27 cellular contexts compared by ENCODE assay signal in the genomic region with DNA sequence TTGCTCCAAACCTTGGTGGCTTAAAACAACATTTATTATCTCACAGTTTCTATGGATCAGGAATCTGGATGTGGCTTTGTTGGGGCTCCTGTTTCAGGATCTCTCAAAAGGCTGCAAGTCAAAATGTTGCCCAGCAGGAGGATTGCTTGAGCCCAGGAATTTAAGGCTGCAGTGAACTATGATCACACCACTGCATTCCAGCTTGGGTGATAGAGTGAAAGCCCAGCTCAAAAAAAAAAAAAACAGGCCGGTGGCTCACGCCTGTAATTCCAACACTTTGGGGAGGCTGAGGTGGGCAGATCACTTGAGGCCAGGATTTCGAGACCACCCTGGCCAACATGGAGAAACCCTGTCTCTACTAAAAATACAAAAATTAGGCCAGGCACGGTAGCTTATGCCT. TPM values are rescaled to one million over a fixed set of nuclear protein-coding genes. Genes with fewer than 3 reads are reported as not detected.
DNase-seq lines count a peak whose midpoint lies in the region; ATAC-seq, FAIRE-seq and TF ChIP-seq lines count a peak whose summit lies in the region.
"Had no signal": no experiment of that assay in that cellular context is flagged by ENCODE, and none has a peak within 500 bp of the region (broad histone marks: within the 10 kb centered on the region; RNA-seq: fewer than 3 reads in every experiment).

No MANE protein-coding gene starts in this region.

- no peak overlapping the region for H4K5ac ChIP-seq in H1 (ENCODE audit: insufficient read length, low read depth, low read length)
- no peak overlapping the region for H4K5ac ChIP-seq in mesendoderm (ENCODE audit: low read length)

- H3K4me2 ChIP-seq in HepG2 (ENCODE audit: low read depth, low read length) (peak overlapping the region; percentile 36), H1 (ENCODE audit: insufficient read depth in 1 of 2, low read depth in 2 of 2, low read length in 2 of 2) (no peak overlapping the region), mesendoderm (ENCODE audit: low read length) (no peak overlapping the region), osteoblast (ENCODE audit: insufficient read depth, low read length) (no peak overlapping the region)
- H3K4me2 ChIP-seq: BLaER1, PC-9 had no signal

- 6% methylated on average over 4 of the region's 4 CpGs for WGBS in HepG2 (ENCODE audit: low lambda C conversion rate)
- 81% methylated on average over 4 of the region's 4 CpGs for WGBS in right lobe of liver (ENCODE audit: insufficient coverage, low coverage, low lambda C conversion rate, missing lambda C conversion rate)
- WGBS in H1 (ENCODE audit: extremely low coverage in 1 of 2, insufficient coverage in 1 of 2, insufficient read length in 1 of 2, insufficient replicate concordance in 2 of 2, low coverage in 1 of 2, low lambda C conversion rate in 2 of 2, missing lambda C conversion rate in 1 of 2), 2 experiments, result 76% methylated on average over 4 of the region's 4 CpGs; no CpG with 5 or more reads in 1 of the 2 experiments
- no CpG with 5 or more reads among the region's 4 CpGs for WGBS in mesendoderm (ENCODE audit: extremely low coverage, insufficient coverage, low lambda C conversion rate)

- no peak overlapping the region for H2AK5ac ChIP-seq in H1 (ENCODE audit: low read depth, low read length)
- no peak overlapping the region for H2AK5ac ChIP-seq in mesendoderm (ENCODE audit: low read length)

- H3K4me3 ChIP-seq in HepG2 (replicated peaks in 1 of 3; ENCODE audit: insufficient read depth in 1 of 3, low read depth in 2 of 3, low read length in 3 of 3) (no peak overlapping the region), right lobe of liver (no peak overlapping the region), H1 (ENCODE audit: extremely low read depth in 1 of 4, insufficient read depth in 2 of 4, low read depth in 3 of 4, low read length in 4 of 4) (no peak overlapping the region), mesendoderm (ENCODE audit: low read length) (no peak overlapping the region), osteoblast (ENCODE audit: insufficient read depth, low read length) (no peak overlapping the region)
- H3K4me3 ChIP-seq: BLaER1, GM12878, PC-9, SJCRH30 had no signal

- H4K91ac ChIP-seq in H1 (replicated peaks; ENCODE audit: insufficient read length, low read length), result no peak overlapping the region

- no peak overlapping the region for H2BK12ac ChIP-seq in H1 (ENCODE audit: low read depth, low read length)

- H3K23ac ChIP-seq in H1 (ENCODE audit: insufficient read length) (no peak overlapping the region), mesendoderm (ENCODE audit: low read length) (no peak overlapping the region)

- H2BK120ac ChIP-seq in H1 (replicated peaks; ENCODE audit: low read depth, low read length) (no peak overlapping the region), mesendoderm (ENCODE audit: low read depth, low read length) (no peak overlapping the region)

- H3K4ac ChIP-seq in H1 (replicated peaks; ENCODE audit: insufficient read length, low read depth, low read length) (no peak overlapping the region), mesendoderm (ENCODE audit: low read depth, low read length) (no peak overlapping the region)

- intact Hi-C loops in HepG2 (cut with micrococcal nuclease; ENCODE audit: unreplicated experiment), result no loop called here
- intact Hi-C loops in right lobe of liver (cut with DNase I), result no loop called here

- POLR2A ChIA-PET in HepG2 (lab: Yijun Ruan, JAX) (no interaction called here), H1 (lab: Charles Lee; ENCODE audit: partially characterized antibody) (no interaction called here)

- no TSS peak for BruUV-seq in HepG2 (replicated peaks; lab: Mats Ljungman, UMichigan)

- DNase-seq in HepG2 (ENCODE audit: low spot score) (peak; percentile 75), right lobe of liver (no peak), H1 (ENCODE audit: low read depth in 1 of 2, low spot score in 2 of 2) (no peak), mesendoderm (peak; percentile 81), GM13976 (ENCODE audit: low spot score) (no peak), osteoblast (ENCODE audit: insufficient read length, low spot score, missing footprints) (no peak)
- DNase-seq in activated CD4-positive, alpha-beta T cell treated with anti-CD3 and anti-CD28 coated beads, Interleukin-2, amount 50 U/mL, for 48 hours, result no peak
- DNase-seq: CD4-positive, CD25-positive, alpha-beta regulatory T cell; DMS53; GDM1; H7; Karpas-422; NCI-H1105; NCI-H1436 treated with DMSO at 0.1 percent for 48 hours; NCI-H187 treated with DMSO at 0.1 percent for 48 hours; NCI-H2107; NCI-H446; NCI-H524 treated with DMSO at 0.1 percent for 48 hours; NCI-H774; PC-9 had no signal

- H3K79me2 ChIP-seq in HepG2 (ENCODE audit: insufficient read depth, low read length) (no peaks in the 10 kb centered on the region), H1 (ENCODE audit: control insufficient read depth in 1 of 2, insufficient read depth in 2 of 2, low read length in 2 of 2) (no peaks in the 10 kb centered on the region), mesendoderm (ENCODE audit: control insufficient read depth, insufficient read depth, low read length) (no peaks in the 10 kb centered on the region), osteoblast (ENCODE audit: insufficient read depth, low read length) (no peaks in the 10 kb centered on the region)

- H3K4me1 ChIP-seq in HepG2 (ENCODE audit: insufficient read depth, low read length) (peaks cover 34% of the 10 kb centered on the region), right lobe of liver (no peaks in the 10 kb centered on the region), H1 (replicated peaks in 1 of 4; ENCODE audit: control insufficient read depth in 3 of 4, insufficient read depth in 4 of 4, low read length in 3 of 4) (no peaks in the 10 kb centered on the region), mesendoderm (ENCODE audit: control insufficient read depth, low read depth, low read length) (no peaks in the 10 kb centered on the region), osteoblast (ENCODE audit: insufficient read depth, low read length) (no peaks in the 10 kb centered on the region)
- H3K4me1 ChIP-seq: BLaER1 had no signal

- TF ChIP-seq RAD21 in HepG2 (CRISPR knock-in tag; IDR thresholded peaks at IDR 0.05) (no peak), H1 (IDR thresholded peaks at IDR 0.05 in 1 of 2, conservative IDR thresholded peaks at IDR 0.05 in 1 of 2; ENCODE audit: low read depth in 2 of 2, low read length in 2 of 2) (peak in 1 of 2 experiments; percentile 21; a peak in 1 of 4 replicates)

- no peak overlapping the region for H3K18ac ChIP-seq in H1 (ENCODE audit: extremely low read depth, low read length)
- H3K18ac ChIP-seq in mesendoderm (ENCODE audit: low read length), result no peak overlapping the region

- H4K8ac ChIP-seq in H1 (ENCODE audit: extremely low read depth, insufficient read depth, low read length) (no peak overlapping the region), mesendoderm (ENCODE audit: low read depth, low read length) (no peak overlapping the region)

- peak; percentile 91 for ATAC-seq in HepG2
- no peak for ATAC-seq in right lobe of liver
- no peak for ATAC-seq in esophagus mucosa
- ATAC-seq: GM12878, Right ventricle myocardium inferior, SK-N-SH treated with all-trans-retinoic acid at 6 μM for 48 hours had no signal

- no peak overlapping the region for H3K56ac ChIP-seq in H1 (replicated peaks; ENCODE audit: insufficient read length, low read depth, low read length)
- no peak overlapping the region for H3K56ac ChIP-seq in mesendoderm (ENCODE audit: low read length)

- CTCF ChIA-PET in HepG2 (lab: Yijun Ruan, JAX; ENCODE audit: low intra/inter-chr PET ratio, low total read pairs), result no interaction called here
- CTCF ChIA-PET in H1 (lab: Charles Lee; ENCODE audit: partially characterized antibody), result interaction anchor here (1.1 kb wide), 1 partner anchor 17 kb away, joined by 3 read pairs; no protein-coding TSS in a partner anchor

- H2AFZ ChIP-seq in HepG2 (ENCODE audit: low read length), result no peak overlapping the region
- H2AFZ ChIP-seq in H1 (ENCODE audit: low read length), result no peak overlapping the region
- H2AFZ ChIP-seq in osteoblast (ENCODE audit: low read length), result no peak overlapping the region
- H2AFZ ChIP-seq: PC-9 had no signal

- H2BK15ac ChIP-seq in H1 (ENCODE audit: low read length) (no peak overlapping the region), mesendoderm (replicated peaks; ENCODE audit: low read depth) (no peak overlapping the region)

- TF ChIP-seq POLR2A in HepG2 (IDR thresholded peaks at IDR 0.05; ENCODE audit: insufficient read depth in 1 of 2, low read depth in 2 of 2, low read length in 2 of 2), result no peak
- TF ChIP-seq POLR2A in right lobe of liver (IDR thresholded peaks at IDR 0.05), result no peak
- TF ChIP-seq POLR2A in H1 (IDR thresholded peaks at IDR 0.05; ENCODE audit: control extremely low read depth in 1 of 2, low read depth in 2 of 2, low read length in 2 of 2), result no peak

- no peak overlapping the region for H3K27ac ChIP-seq in HepG2 (ENCODE audit: extremely low read length, insufficient read depth, low read length)
- H3K27ac ChIP-seq in right lobe of liver, result no peak overlapping the region
- H3K27ac ChIP-seq in H1 (ENCODE audit: low read depth, low read length), result no peak overlapping the region
- no peak overlapping the region for H3K27ac ChIP-seq in mesendoderm (ENCODE audit: low read depth, low read length)
- no peak overlapping the region for H3K27ac ChIP-seq in osteoblast (ENCODE audit: low read depth, low read length)
- H3K27ac ChIP-seq: BLaER1, PC-9, SJCRH30 had no signal

- H3K14ac ChIP-seq in H1 (ENCODE audit: insufficient read length), result no peak overlapping the region

- in situ Hi-C loops in HepG2 (cut with HindIII; ENCODE audit: extremely low pct_ligation_motif_present, low pct_unique_long_range_greater_than_20kb), result no loop called here
- in situ Hi-C loops in GM13976 (cut with MboI; ENCODE audit: low sequenced_read_pairs, unreplicated experiment), result loop anchor here (10.0 kb wide), 1 partner anchor 197 kb away; no protein-coding TSS in a partner anchor

- no peak overlapping the region for H2BK20ac ChIP-seq in H1 (ENCODE audit: low read length)

- TF ChIP-seq EP300 in HepG2 (IDR thresholded peaks at IDR 0.05; ENCODE audit: low read depth in 2 of 2, low read length in 2 of 2), result no peak
- TF ChIP-seq EP300 in HepG2 (CRISPR knock-in tag; IDR thresholded peaks at IDR 0.05; ENCODE audit: borderline replicate concordance), result no peak
- no peak for TF ChIP-seq EP300 in H1 (IDR thresholded peaks at IDR 0.05; ENCODE audit: borderline replicate concordance in 1 of 2, low read depth in 2 of 2, low read length in 2 of 2)

- H3K23me2 ChIP-seq in H1 (ENCODE audit: low read depth, low read length), result no peaks in the 10 kb centered on the region

- H4K20me1 ChIP-seq in HepG2 (ENCODE audit: insufficient read depth, low read length) (no peaks in the 10 kb centered on the region), H1 (replicated peaks in 1 of 2; ENCODE audit: control insufficient read depth in 1 of 2, insufficient read depth in 2 of 2, low read length in 2 of 2) (no peaks in the 10 kb centered on the region), osteoblast (ENCODE audit: insufficient read depth, low read length) (no peaks in the 10 kb centered on the region)
- H4K20me1 ChIP-seq: BLaER1 had no signal

- H2BK5ac ChIP-seq in H1 (ENCODE audit: low read depth, low read length) (no peak overlapping the region), mesendoderm (ENCODE audit: low read length) (no peak overlapping the region)

- H3K9me3 ChIP-seq in HepG2 (ENCODE audit: low read length), result no peaks in the 10 kb centered on the region
- H3K9me3 ChIP-seq in right lobe of liver, result no peaks in the 10 kb centered on the region
- H3K9me3 ChIP-seq in H1 (ENCODE audit: insufficient read depth in 2 of 2, low read depth in 1 of 2, low read length in 1 of 2), result no peaks in the 10 kb centered on the region
- no peaks in the 10 kb centered on the region for H3K9me3 ChIP-seq in osteoblast (ENCODE audit: low read depth, low read length)
- H3K9me3 ChIP-seq: BLaER1, SJCRH30 had no signal

- FAIRE-seq in HepG2 (lab: Jason Lieb, UNC) (no peak), H1 (lab: Jason Lieb, UNC) (no peak)
- FAIRE-seq: D721Med, GM12878 had no signal

- H3K27me3 ChIP-seq in HepG2 (ENCODE audit: control insufficient read depth in 1 of 2, insufficient read depth in 2 of 2, low read length in 2 of 2), result no peaks in the 10 kb centered on the region
- H3K27me3 ChIP-seq in right lobe of liver, result no peaks in the 10 kb centered on the region
- H3K27me3 ChIP-seq in H1 (replicated peaks in 1 of 4; ENCODE audit: control insufficient read depth in 3 of 4, extremely low read depth in 1 of 4, insufficient read depth in 3 of 4, low read length in 3 of 4), result no peaks in the 10 kb centered on the region
- no peaks in the 10 kb centered on the region for H3K27me3 ChIP-seq in mesendoderm (ENCODE audit: insufficient read depth, low read length, poor library complexity)
- H3K27me3 ChIP-seq in osteoblast (ENCODE audit: insufficient read depth, low read length), result no peaks in the 10 kb centered on the region
- H3K27me3 ChIP-seq: BLaER1, SJCRH30 had no signal

- H3K79me1 ChIP-seq in H1 (ENCODE audit: low read depth, low read length) (no peaks in the 10 kb centered on the region), mesendoderm (ENCODE audit: low read length) (no peaks in the 10 kb centered on the region)

- TF ChIP-seq CTCF in HepG2 (CRISPR knock-in tag; IDR thresholded peaks at IDR 0.05) (peak; percentile 32), right lobe of liver (IDR thresholded peaks at IDR 0.05) (no peak), H1 (IDR thresholded peaks at IDR 0.05; ENCODE audit: control extremely low read depth in 1 of 3, insufficient read depth in 1 of 3, low read depth in 1 of 3, low read length in 3 of 3) (0 out of 4 replicates have a peak, but pooled peaks of 1 of the 3 experiments have one; percentile 2), GM13976 (IDR thresholded peaks at IDR 0.05; ENCODE audit: borderline replicate concordance, control extremely low read depth, extremely low read depth, insufficient read depth, missing control alignments) (no peak), osteoblast (IDR thresholded peaks at IDR 0.05; ENCODE audit: extremely low read depth, low read depth, low read length) (no peak)

- H3K36me3 ChIP-seq in HepG2 (replicated peaks in 1 of 2; ENCODE audit: control insufficient read depth in 1 of 2, insufficient read depth in 2 of 2, low read length in 2 of 2), result no peaks in the 10 kb centered on the region
- H3K36me3 ChIP-seq in right lobe of liver, result no peaks in the 10 kb centered on the region
- no peaks in the 10 kb centered on the region for H3K36me3 ChIP-seq in H1 (ENCODE audit: control insufficient read depth in 2 of 4, insufficient read depth in 4 of 4, low read length in 3 of 4)
- H3K36me3 ChIP-seq in mesendoderm (ENCODE audit: control insufficient read depth, insufficient read depth, low read length), result no peaks in the 10 kb centered on the region
- H3K36me3 ChIP-seq in osteoblast (ENCODE audit: insufficient read depth, low read length), result no peaks in the 10 kb centered on the region
- H3K36me3 ChIP-seq: BLaER1, SJCRH30 had no signal

- H3K9ac ChIP-seq in HepG2 (ENCODE audit: insufficient read depth, low read depth, low read length), result no peak overlapping the region
- no peak overlapping the region for H3K9ac ChIP-seq in H1 (replicated peaks in 1 of 4; ENCODE audit: extremely low read depth in 1 of 4, low read depth in 3 of 4, low read length in 3 of 4)
- H3K9ac ChIP-seq in mesendoderm (ENCODE audit: low read length), result no peak overlapping the region
- H3K9ac ChIP-seq: BLaER1 had no signal

RNA-seq across cellular contexts. Expression of gene BCAS2, which starts 30.0 kb away (rescaled TPM):
- total RNA-seq in HepG2 (2016; rRNA removed; fragmentation: Illumina TruSeq; extraction: Trizol) (47.4 and 78.0 TPM in 2 replicates), right lobe of liver (10 to 100 TPM; 16.4 to 32.0 (median 22.6) TPM), esophagus mucosa (31.1 TPM), osteoblast (37.1 and 38.0 TPM in 2 replicates)
- 15.1 and 16.9 TPM in 2 replicates for total RNA-seq in HepG2 (2016; cell fraction: cytosol; rRNA removed; fragmentation: Illumina TruSeq; extraction: Trizol; ENCODE audit: low read depth)
- 49.7 and 77.0 TPM in 2 replicates for total RNA-seq in HepG2 (2016; cell fraction: insoluble cytoplasmic fraction; rRNA removed; fragmentation: Illumina TruSeq; extraction: Trizol)
- total RNA-seq in HepG2 (2016; cell fraction: membrane; rRNA removed; fragmentation: Illumina TruSeq; extraction: Trizol), result 18.4 and 19.7 TPM in 2 replicates
- 15.4 and 17.0 TPM in 2 replicates for total RNA-seq in HepG2 (2016; cell fraction: nucleus; rRNA removed; fragmentation: Illumina TruSeq; extraction: Trizol)
- polyA plus RNA-seq in HepG2 (2011; rRNA removed) (15.2 and 18.0 TPM in 2 replicates), H1 (2011; rRNA removed) (11.9 and 18.0 TPM in 2 replicates)
- 10.1 and 14.0 TPM in 2 replicates for polyA plus RNA-seq in HepG2 (2011; cell fraction: cytosol; rRNA removed)
- polyA plus RNA-seq in HepG2 (2011; cell fraction: nucleus; rRNA removed), result 3.4 and 4.6 TPM in 2 replicates
- polyA plus RNA-seq in HepG2 (2012), result 28.4 and 35.8 TPM in 2 replicates
- 7.2 and 7.8 TPM in 2 replicates for polyA plus RNA-seq in HepG2 (2016; cell fraction: cytosol; fragmentation: Illumina TruSeq; extraction: Trizol; ENCODE audit: low read depth)
- 83.2 and 90.7 TPM in 2 replicates for polyA plus RNA-seq in HepG2 (2016; cell fraction: insoluble cytoplasmic fraction; fragmentation: Illumina TruSeq; extraction: Trizol; ENCODE audit: low read depth)
- polyA plus RNA-seq in HepG2 (2016; cell fraction: membrane; fragmentation: Illumina TruSeq; extraction: Trizol; ENCODE audit: low read depth), result 10.8 and 12.7 TPM in 2 replicates
- polyA plus RNA-seq in HepG2 (2016; cell fraction: nucleus; fragmentation: Illumina TruSeq; extraction: Trizol; ENCODE audit: insufficient read depth, low read depth), result 21.0 and 22.8 TPM in 2 replicates
- 2.9 and 10.1 TPM in 2 replicates for polyA minus RNA-seq in HepG2 (2011; rRNA and poly(A)+ RNA removed; ENCODE audit: low replicate concordance)
- polyA minus RNA-seq in HepG2 (2011; cell fraction: cytosol; rRNA and poly(A)+ RNA removed), result 10.5 and 11.5 TPM in 2 replicates
- polyA minus RNA-seq in HepG2 (2011; cell fraction: nucleus; rRNA and poly(A)+ RNA removed), result 6.8 and 7.7 TPM in 2 replicates
- 52.2 and 55.7 TPM in 2 replicates for total RNA-seq in H1 (2021; fragmentation: NEBNext Ultra II Directional; extraction: Animal tissue kit (Norgen Biotek cat#: 25700))
- polyA plus RNA-seq in H1 (2011; cell fraction: cytosol; rRNA removed), result 34.0 TPM
- 4.3 TPM for polyA plus RNA-seq in H1 (2011; cell fraction: nucleus; rRNA removed)
- polyA plus RNA-seq in H1 (2012, experiment 1 of 2), result 39.9 to 61.0 TPM (median 41.8 TPM) in 4 replicates
- 5.0 TPM for polyA plus RNA-seq in H1 (2012, experiment 2 of 2)
- polyA plus RNA-seq in H1 (2013, experiment 1 of 2), result 43.0 TPM
- polyA plus RNA-seq in H1 (2013, experiment 2 of 2), result 43.1 TPM
- polyA minus RNA-seq in H1 (2011; rRNA and poly(A)+ RNA removed), result 9.4 and 16.2 TPM in 2 replicates
- 9.4 TPM for polyA minus RNA-seq in H1 (2011; cell fraction: cytosol; rRNA and poly(A)+ RNA removed)
- polyA minus RNA-seq in H1 (2011; cell fraction: nucleus; rRNA and poly(A)+ RNA removed), result 10.2 TPM
- polyA plus RNA-seq in mesendoderm (2013, experiment 1 of 2), result 89.5 TPM
- 89.2 TPM for polyA plus RNA-seq in mesendoderm (2013, experiment 2 of 2)

RNA-seq across cellular contexts. Expression of gene TRIM33, which starts 40.4 kb away (rescaled TPM):
- total RNA-seq in HepG2 (2016; rRNA removed; fragmentation: Illumina TruSeq; extraction: Trizol), result 42.2 and 42.8 TPM in 2 replicates
- 8.8 and 9.0 TPM in 2 replicates for total RNA-seq in HepG2 (2016; cell fraction: cytosol; rRNA removed; fragmentation: Illumina TruSeq; extraction: Trizol; ENCODE audit: low read depth)
- total RNA-seq in HepG2 (2016; cell fraction: insoluble cytoplasmic fraction; rRNA removed; fragmentation: Illumina TruSeq; extraction: Trizol), result 39.4 and 41.0 TPM in 2 replicates
- total RNA-seq in HepG2 (2016; cell fraction: membrane; rRNA removed; fragmentation: Illumina TruSeq; extraction: Trizol), result 11.6 and 13.2 TPM in 2 replicates
- 54.1 and 54.2 TPM in 2 replicates for total RNA-seq in HepG2 (2016; cell fraction: nucleus; rRNA removed; fragmentation: Illumina TruSeq; extraction: Trizol)
- polyA plus RNA-seq in HepG2 (2011; rRNA removed), result 31.0 and 35.5 TPM in 2 replicates
- polyA plus RNA-seq in HepG2 (2011; cell fraction: cytosol; rRNA removed), result 12.2 and 14.5 TPM in 2 replicates
- 28.4 and 29.4 TPM in 2 replicates for polyA plus RNA-seq in HepG2 (2011; cell fraction: nucleus; rRNA removed)
- polyA plus RNA-seq in HepG2 (2012), result 19.4 and 23.2 TPM in 2 replicates
- 0.87 and 0.88 TPM in 2 replicates for polyA plus RNA-seq in HepG2 (2016; cell fraction: cytosol; fragmentation: Illumina TruSeq; extraction: Trizol; ENCODE audit: low read depth)
- 27.4 and 29.1 TPM in 2 replicates for polyA plus RNA-seq in HepG2 (2016; cell fraction: insoluble cytoplasmic fraction; fragmentation: Illumina TruSeq; extraction: Trizol; ENCODE audit: low read depth)
- 2.7 and 3.4 TPM in 2 replicates for polyA plus RNA-seq in HepG2 (2016; cell fraction: membrane; fragmentation: Illumina TruSeq; extraction: Trizol; ENCODE audit: low read depth)
- polyA plus RNA-seq in HepG2 (2016; cell fraction: nucleus; fragmentation: Illumina TruSeq; extraction: Trizol; ENCODE audit: insufficient read depth, low read depth), result 38.6 and 49.9 TPM in 2 replicates
- polyA minus RNA-seq in HepG2 (2011; rRNA and poly(A)+ RNA removed; ENCODE audit: low replicate concordance), result 39.0 and 73.0 TPM in 2 replicates
- 30.9 and 38.0 TPM in 2 replicates for polyA minus RNA-seq in HepG2 (2011; cell fraction: cytosol; rRNA and poly(A)+ RNA removed)
- polyA minus RNA-seq in HepG2 (2011; cell fraction: nucleus; rRNA and poly(A)+ RNA removed), result 91.8 and 97.2 TPM in 2 replicates
- total RNA-seq in right lobe of liver, result 10 to 100 TPM; 13.9 to 18.0 (median 15.0) TPM
- total RNA-seq in H1 (2021; fragmentation: NEBNext Ultra II Directional; extraction: Animal tissue kit (Norgen Biotek cat#: 25700)), result 50.8 and 52.3 TPM in 2 replicates
- polyA plus RNA-seq in H1 (2011; rRNA removed), result 14.2 and 17.1 TPM in 2 replicates
- polyA plus RNA-seq in H1 (2011; cell fraction: cytosol; rRNA removed), result 17.6 TPM
- 34.3 TPM for polyA plus RNA-seq in H1 (2011; cell fraction: nucleus; rRNA removed)
- 27.7 to 34.0 TPM (median 30.7 TPM) in 4 replicates for polyA plus RNA-seq in H1 (2012, experiment 1 of 2)
- polyA plus RNA-seq in H1 (2012, experiment 2 of 2), result 2.5 TPM
- polyA plus RNA-seq in H1 (2013, experiment 1 of 2), result 40.2 TPM
- polyA plus RNA-seq in H1 (2013, experiment 2 of 2), result 40.9 TPM
- 60.3 and 90.3 TPM in 2 replicates for polyA minus RNA-seq in H1 (2011; rRNA and poly(A)+ RNA removed)
- 32.5 TPM for polyA minus RNA-seq in H1 (2011; cell fraction: cytosol; rRNA and poly(A)+ RNA removed)
- polyA minus RNA-seq in H1 (2011; cell fraction: nucleus; rRNA and poly(A)+ RNA removed), result 67.3 TPM
- polyA plus RNA-seq in mesendoderm (2013, experiment 1 of 2), result 40.8 TPM
- polyA plus RNA-seq in mesendoderm (2013, experiment 2 of 2), result 43.8 TPM
- total RNA-seq in esophagus mucosa, result 22.2 TPM
- total RNA-seq in osteoblast, result 43.1 and 48.6 TPM in 2 replicates

Comparison
In these comparisons a context has a peak if more than half of its experiments do, and no peak if none do; other contexts are left out.
1. DNase-seq: peak in HepG2 (single experiment) and mesendoderm (single experiment); none in right lobe of liver (0 of 3), H1 (0 of 2), GM13976 (single experiment), osteoblast (single experiment) and activated CD4-positive, alpha-beta T cell treated with anti-CD3 and anti-CD28 coated beads, Interleukin-2, amount 50 U/mL, for 48 hours (0 of 2).